In the genomic region with DNA sequence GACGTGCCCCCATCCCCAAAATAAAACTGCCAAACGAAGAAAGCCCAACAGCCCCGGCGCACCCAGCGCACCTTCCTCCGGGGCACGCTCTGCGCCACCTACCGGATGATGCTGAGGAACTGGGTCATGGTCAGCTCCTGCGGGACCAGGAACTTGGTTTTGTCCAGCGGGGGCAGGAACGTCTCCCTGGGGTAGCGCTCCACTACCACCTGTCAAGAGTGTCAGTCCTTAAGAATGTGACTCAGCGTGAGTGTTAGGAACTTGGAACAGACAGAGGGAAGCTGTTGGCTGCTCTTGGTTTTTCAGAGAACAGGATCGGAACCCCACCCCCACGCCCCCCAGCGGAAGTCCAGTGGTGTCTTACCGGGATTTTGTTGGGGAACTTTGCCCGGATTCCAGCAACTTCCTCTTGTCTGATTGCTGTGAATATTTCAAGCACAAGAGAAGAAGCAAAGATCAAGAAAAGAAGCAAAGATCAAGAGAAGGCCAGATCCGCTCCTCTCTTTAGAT, we compare ENCODE assay signal across 8 cellular contexts. TPM values are rescaled to one million over a fixed set of nuclear protein-coding genes. Genes with fewer than 3 reads are reported as not detected.
A peak's percentile ranks its signal among the peaks of the same experiment; 100 is the strongest.
DNase-seq lines count a peak whose midpoint lies in the region; ATAC-seq and TF ChIP-seq lines count a peak whose summit lies in the region.

No MANE protein-coding gene starts in this region.

- DNase-seq in AG04449 (ENCODE audit: low read depth, low spot score) (no peak), SK-N-DZ (ENCODE audit: low spot score) (peak; percentile 21), cardiac muscle cell (ENCODE audit: low read depth in 1 of 2, low spot score in 1 of 2) (peak; percentile 61 to 84), posterior cingulate gyrus (peak in 9 of 10 donors; percentile 31 to 86 (median 52)), upper lobe of right lung (peak; percentile 86)
- peak; percentile 48 for DNase-seq in activated naive CD8-positive, alpha-beta T cell treated with anti-CD3 and anti-CD28 coated beads for 36 hours

- CTCF ChIA-PET in AG04449 (lab: Yijun Ruan, JAX), result interaction anchor here (0.8 to 7.2 kb wide), 29 partner anchors 8 to 461 kb away, joined by 3 to 73 read pairs (median 4); partner anchors contain the start of gene EXO1

- TF ChIP-seq CTCF in AG04449 (IDR thresholded peaks at IDR 0.05; ENCODE audit: insufficient read depth, low read length, missing control alignments), result peak; percentile 77
- peak; percentile 90 for TF ChIP-seq CTCF in cardiac muscle cell (IDR thresholded peaks at IDR 0.05; ENCODE audit: low read depth, low read length)
- TF ChIP-seq CTCF in upper lobe of right lung (IDR thresholded peaks at IDR 0.05), result peak; percentile 64

- ATAC-seq in GM19035 (IDR thresholded peaks at IDR 0.05; ENCODE audit: unreplicated experiment) (peak; percentile 88), HG03378 (IDR thresholded peaks at IDR 0.05; ENCODE audit: unreplicated experiment) (peak; percentile 82), upper lobe of right lung (peak; percentile 91)

- H3K9me3 Mint-ChIP-seq in activated naive CD8-positive, alpha-beta T cell treated with anti-CD3 and anti-CD28 coated beads for 36 hours, result no peaks in the 10 kb centered on the region

- H3K36me3 ChIP-seq in cardiac muscle cell, result no peaks in the 10 kb centered on the region
- no peaks in the 10 kb centered on the region for H3K36me3 ChIP-seq in upper lobe of right lung

- H3K4me1 ChIP-seq in cardiac muscle cell (ENCODE audit: low read depth) (peaks cover 6% of the 10 kb centered on the region), upper lobe of right lung (no peaks in the 10 kb centered on the region)

- POLR2A ChIA-PET in AG04449 (lab: Yijun Ruan, JAX), result no interaction called here

- H3K4me3 ChIP-seq in AG04449 (ENCODE audit: low read depth, low read length) (peak overlapping the region; percentile 54), cardiac muscle cell (peak overlapping the region; percentile 2), upper lobe of right lung (peak overlapping the region; percentile 44)

- H3K9me3 ChIP-seq in cardiac muscle cell (ENCODE audit: low read depth), result no peaks in the 10 kb centered on the region
- no peaks in the 10 kb centered on the region for H3K9me3 ChIP-seq in upper lobe of right lung

- H3K36me3 Mint-ChIP-seq in activated naive CD8-positive, alpha-beta T cell treated with anti-CD3 and anti-CD28 coated beads for 36 hours, result no peaks in the 10 kb centered on the region

- H3K27ac ChIP-seq in cardiac muscle cell (no peak overlapping the region), upper lobe of right lung (peak overlapping the region; percentile 71)

- no peak overlapping the region for H3K27ac Mint-ChIP-seq in activated naive CD8-positive, alpha-beta T cell treated with anti-CD3 and anti-CD28 coated beads for 36 hours

- no peaks in the 10 kb centered on the region for H3K27me3 ChIP-seq in cardiac muscle cell
- H3K27me3 ChIP-seq in upper lobe of right lung, result no peaks in the 10 kb centered on the region

- peaks cover 6% of the 10 kb centered on the region for H3K27me3 Mint-ChIP-seq in activated naive CD8-positive, alpha-beta T cell treated with anti-CD3 and anti-CD28 coated beads for 36 hours

- intact Hi-C loops in posterior cingulate gyrus (cut with DNase I), result loop anchor here (2.0 to 10.0 kb wide), 3 partner anchors 102 to 464 kb away; partner anchors contain the start of gene KMO
- intact Hi-C loops in upper lobe of right lung (cut with DNase I), result no loop called here

- peaks cover 5% of the 10 kb centered on the region for H3K4me1 Mint-ChIP-seq in activated naive CD8-positive, alpha-beta T cell treated with anti-CD3 and anti-CD28 coated beads for 36 hours

- peak overlapping the region; percentile 43 for H3K4me3 Mint-ChIP-seq in activated naive CD8-positive, alpha-beta T cell treated with anti-CD3 and anti-CD28 coated beads for 36 hours

RNA-seq across cellular contexts. Expression of gene MAP1LC3C, which starts 0.4 kb away (rescaled TPM):
- 0.08 and 0.86 TPM in 2 replicates for polyA plus RNA-seq in SK-N-DZ (2014; cell fraction: cytosol; rRNA removed)
- polyA plus RNA-seq in SK-N-DZ (2014; cell fraction: nucleus; rRNA removed), result 0.98 and 1.0 TPM in 2 replicates
- total RNA-seq in activated naive CD8-positive, alpha-beta T cell treated with anti-CD3 and anti-CD28 coated beads for 36 hours, result not detected
- total RNA-seq in cardiac muscle cell (0.11 and 0.18 TPM in 2 replicates), upper lobe of right lung (14.2 TPM)
- not detected in 2 replicates for polyA plus RNA-seq in cardiac muscle cell

RNA-seq across cellular contexts. Expression of gene BECN2, which starts 40.9 kb away (rescaled TPM):
- not detected in 2 replicates for polyA plus RNA-seq in SK-N-DZ (2014; cell fraction: cytosol; rRNA removed)
- polyA plus RNA-seq in SK-N-DZ (2014; cell fraction: nucleus; rRNA removed), result 0.27 TPM in 1 of 2 replicates, not detected in the other
- not detected for total RNA-seq in activated naive CD8-positive, alpha-beta T cell treated with anti-CD3 and anti-CD28 coated beads for 36 hours
- not detected in 2 replicates for total RNA-seq in cardiac muscle cell
- not detected in 2 replicates for polyA plus RNA-seq in cardiac muscle cell
- total RNA-seq in upper lobe of right lung, result not detected

Comparison
In these comparisons a context has a peak if more than half of its experiments do, and no peak if none do; other contexts are left out.
1. H3K4me3 ChIP-seq: peak in every context shown above with its lines; median percentile 54 in AG04449; 44 in upper lobe of right lung; 2 in cardiac muscle cell.
2. RNA of gene MAP1LC3C, which starts 0.4 kb away (total RNA-seq): 14.2 TPM in upper lobe of right lung (single experiment); 0.11 to 0.18 TPM in cardiac muscle cell and not detected in activated naive CD8-positive, alpha-beta T cell treated with anti-CD3 and anti-CD28 coated beads for 36 hours; every median in the first group is over 10 times any median in the second.
3. Peak in every context shown above with its lines, with median percentiles within 50 percentile points of each other: CTCF ChIP-seq and ATAC-seq.